In genomic region chr18:46886893-46887292, GRCh38 we compare ENCODE assay signal across 8 cellular contexts.
"Had no signal": no experiment of that assay in that cellular context is flagged by ENCODE, and none has a peak within 500 bp of the region (broad histone marks: within the 10 kb centered on the region; RNA-seq: fewer than 3 reads in every experiment).

No MANE protein-coding gene starts in this region.

- H3K27ac ChIP-seq: GM23248 had no signal

- H3K9ac ChIP-seq: GM23248 had no signal

- ATAC-seq: HCT116, K562 had no signal

- DNase-seq: GM23248, GOT3, H7, IMR-90 had no signal

- FAIRE-seq: HTR-8/SVneo, K562 had no signal

- H3K4me3 ChIP-seq: GM23248, HAP-1, K562 had no signal
